8 cellular contexts compared by ENCODE assay signal in genomic region chr18:21111351-21112139, GRCh38. TPM values are rescaled to one million over a fixed set of nuclear protein-coding genes. Genes with fewer than 3 reads are reported as not detected.
A peak's percentile ranks its signal among the peaks of the same experiment; 100 is the strongest.
DNase-seq lines count a peak whose midpoint lies in the region; ATAC-seq and TF ChIP-seq lines count a peak whose summit lies in the region.

TSS of gene ROCK1 (minus strand) at chr18:21111813. CDS start at chr18:21110910, 903 bp downstream.

- peak within 1 kb of the TSS; percentile 97 to 98 for H3K27ac ChIP-seq in mucosa of rectum (ENCODE audit: low read depth in 2 of 2, low read length in 2 of 2)

- peak; percentile 86 for DNase-seq in DMS79 (lab: John Stamatoyannopoulos, UW)
- DNase-seq in KG1 (lab: John Stamatoyannopoulos, UW) = peak; percentile 80
- peak; percentile 98 for DNase-seq in activated T-cell treated with anti-CD3 and anti-CD28 coated beads, Interleukin-2, amount 50 U/mL, for 24 hours
- DNase-seq in erythroblast (lab: John Stamatoyannopoulos, UW) = peak; percentile 97 to 99
- DNase-seq in stimulated activated CD8-positive, alpha-beta memory T cell treated with anti-CD3 and anti-CD28 coated beads, Interleukin-4, amount 100 ng/mL, for 4 hours (ENCODE audit: low read depth in 2 of 2, low spot score in 1 of 2) = peak; percentile 96 to 99

- H3K9me3 Mint-ChIP-seq in activated T-cell treated with anti-CD3 and anti-CD28 coated beads, Interleukin-2, amount 50 U/mL, for 24 hours = no peaks in the 10 kb centered on the region

- no peaks in the 10 kb centered on the region for H3K27me3 ChIP-seq in mucosa of rectum (ENCODE audit: control insufficient read depth in 2 of 2, insufficient read depth in 2 of 2, low read length in 2 of 2)

- no peaks in the 10 kb centered on the region for H3K27me3 Mint-ChIP-seq in activated T-cell treated with anti-CD3 and anti-CD28 coated beads, Interleukin-2, amount 50 U/mL, for 24 hours

- peak within 1 kb of the TSS; percentile 96 for H3K27ac Mint-ChIP-seq in activated T-cell treated with anti-CD3 and anti-CD28 coated beads, Interleukin-2, amount 50 U/mL, for 24 hours

- no peaks in the 10 kb centered on the region for H3K9me3 ChIP-seq in mucosa of rectum (ENCODE audit: control insufficient read depth in 2 of 2, low read length in 2 of 2)

- H3K36me3 ChIP-seq in mucosa of rectum (ENCODE audit: control insufficient read depth in 2 of 2, insufficient read depth in 2 of 2, low read length in 2 of 2) = no peaks in the 10 kb centered on the region

- ATAC-seq in GM21737 (IDR thresholded peaks at IDR 0.05; ENCODE audit: unreplicated experiment) = peak; percentile 91

- no peak within 1 kb of the TSS for H3K4me3 Mint-ChIP-seq in activated T-cell treated with anti-CD3 and anti-CD28 coated beads, Interleukin-2, amount 50 U/mL, for 24 hours

- no peak for TF ChIP-seq POLR2A in erythroblast (IDR thresholded peaks at IDR 0.05; ENCODE audit: low read length)

- H3K4me3 ChIP-seq in mucosa of rectum (ENCODE audit: low read length in 2 of 2) = peak within 1 kb of the TSS; percentile 91 to 99

- peaks cover 9 to 19% of the 10 kb centered on the region in 2 donors for H3K4me1 ChIP-seq in mucosa of rectum (ENCODE audit: control insufficient read depth in 2 of 2, insufficient read depth in 2 of 2, low read length in 2 of 2)

- peak within 1 kb of the TSS; percentile 92 to 97 for H3K9ac ChIP-seq in mucosa of rectum (ENCODE audit: low read depth in 1 of 2, low read length in 2 of 2)

- peaks cover 8% of the 10 kb centered on the region for H3K4me1 Mint-ChIP-seq in activated T-cell treated with anti-CD3 and anti-CD28 coated beads, Interleukin-2, amount 50 U/mL, for 24 hours (ENCODE audit: low read depth)

- H3K36me3 Mint-ChIP-seq in activated T-cell treated with anti-CD3 and anti-CD28 coated beads, Interleukin-2, amount 50 U/mL, for 24 hours (ENCODE audit: low read depth) = peaks cover 23% of the 10 kb centered on the region

TF ChIP-seq in PFSK-1, 5 proteins besides CTCF, POLR2A, EP300 and RAD21:
- peak; percentile 71 for TF ChIP-seq POLR2AphosphoS5 (IDR thresholded peaks at IDR 0.05; ENCODE audit: low read depth, low read length)
- TF ChIP-seq REST (IDR thresholded peaks at IDR 0.05; ENCODE audit: insufficient read depth in 1 of 2, low read depth in 2 of 2, low read length in 2 of 2) = no peak
- peak; percentile 20 for TF ChIP-seq FOXP2 (optimal IDR thresholded peaks at IDR 0.05; ENCODE audit: borderline replicate concordance, extremely low read depth, extremely low read length, insufficient read depth)
- 0 out of 2 replicates have a peak, but pooled peaks have one; percentile 52 for TF ChIP-seq SIN3A (IDR thresholded peaks at IDR 0.05; ENCODE audit: borderline replicate concordance, insufficient read depth, low read length)
- peak; percentile 18; the same call in 1 of the 2 replicates for TF ChIP-seq TAF1 (IDR thresholded peaks at IDR 0.05; ENCODE audit: borderline replicate concordance, insufficient read depth, low read length)
TF ChIP-seq in PFSK-1: peak in this region for 4.

RNA-seq across cellular contexts. Expression of gene ROCK1, which starts in this region (rescaled TPM):
- polyA plus RNA-seq in PFSK-1 (2012; ENCODE audit: insufficient read length, low read depth) = 7.9 TPM

Comparison
In these comparisons a context has a peak if more than half of its experiments do, and no peak if none do; other contexts are left out.
1. Peak in every context shown above with its lines: DNase-seq, ATAC-seq, H3K4me3 ChIP-seq and H3K27ac ChIP-seq.